In genomic region chr22:36136475-36136874, GRCh38 we compare ENCODE assay signal across 18 cellular contexts. TPM values are rescaled to one million over a fixed set of nuclear protein-coding genes. Genes with fewer than 3 reads are reported as not detected.
DNase-seq lines count a peak whose midpoint lies in the region; ATAC-seq, FAIRE-seq and TF ChIP-seq lines count a peak whose summit lies in the region.
"Had no signal": no experiment of that assay in that cellular context is flagged by ENCODE, and none has a peak within 500 bp of the region (broad histone marks: within the 10 kb centered on the region; RNA-seq: fewer than 3 reads in every experiment).

No MANE protein-coding gene starts in this region.

- H3K27me3 ChIP-seq in adipocyte (replicated peaks; ENCODE audit: control insufficient read depth, insufficient read depth, low read length) (peaks cover under 1% of the 10 kb centered on the region), stomach (peaks cover 0 to 4% (median 0%) of the 10 kb centered on the region in 3 donors), hepatocyte (peaks cover 2% of the 10 kb centered on the region)
- H3K27me3 ChIP-seq: BLaER1 treated with 17β-estradiol and CSF1 and Interleukin-3, amounts not matched to agents 10 nM and 100 nM had no signal

- TF ChIP-seq EP300 in stomach (IDR thresholded peaks at IDR 0.05), result no peak

- H3K36me3 ChIP-seq in adipocyte (ENCODE audit: control insufficient read depth, insufficient read depth, low read length, severe bottlenecking), result peaks cover 13% of the 10 kb centered on the region
- H3K36me3 ChIP-seq in stomach, result peaks cover 0 to 19% (median 15%) of the 10 kb centered on the region in 4 donors
- no peaks in the 10 kb centered on the region for H3K36me3 ChIP-seq in hepatocyte (replicated peaks; ENCODE audit: insufficient read depth, low read depth)

- no peak for TF ChIP-seq CTCF in stomach (IDR thresholded peaks at IDR 0.05)
- TF ChIP-seq CTCF in hepatocyte (IDR thresholded peaks at IDR 0.05; ENCODE audit: poor library complexity), result no peak

- peaks cover 6 to 23% (median 7%) of the 10 kb centered on the region in 3 donors for H3K36me3 Mint-ChIP-seq in immature natural killer cell

- H3K4me3 Mint-ChIP-seq in immature natural killer cell, result no peak overlapping the region
- H3K4me3 Mint-ChIP-seq: activated T-helper 17 cell treated with anti-CD3 and anti-CD28 coated beads, Interleukin-2, amount 50 U/mL, for 72 hours had no signal

- intact Hi-C loops in left cardiac atrium (cut with DNase I) (no loop called here), stomach (cut with DNase I; ENCODE audit: low total_unique reads) (no loop called here)

- peak; percentile 75 for DNase-seq in EH (ENCODE audit: low read depth)
- peak; percentile 40 for DNase-seq in adipocyte (ENCODE audit: low read depth)
- peak; percentile 58 for DNase-seq in left cardiac atrium
- DNase-seq in stomach, result no peak
- no peak for DNase-seq in immature natural killer cell
- no peak for DNase-seq in HTR-8/SVneo (ENCODE audit: insufficient read length, low spot score)
- DNase-seq in hepatocyte (ENCODE audit: low spot score), result no peak
- DNase-seq: activated CD4-positive, alpha-beta T cell treated with anti-CD3 and anti-CD28 coated beads, Interleukin-2, amount 50 U/mL, for 48 hours; DMS79 treated with DMSO at 0.1 percent for 48 hours; MM.1S; NCI-H2081; NCI-H82; SIG-M5 had no signal

- H3K27ac ChIP-seq in stomach, result peak overlapping the region in 3 of 5 donors; percentile 63 to 68 (median 64)
- H3K27ac ChIP-seq in hepatocyte, result no peak overlapping the region
- H3K27ac ChIP-seq: BLaER1 treated with 17β-estradiol and CSF1 and Interleukin-3, amounts not matched to agents 10 nM and 100 nM had no signal

- H3K27ac Mint-ChIP-seq in immature natural killer cell, result peak overlapping the region in 1 of 6 donors; percentile 4

- peak overlapping the region; percentile 57 for H3K9ac ChIP-seq in adipocyte (ENCODE audit: low read length)
- H3K9ac ChIP-seq: BLaER1 treated with 17β-estradiol and CSF1 and Interleukin-3, amounts not matched to agents 10 nM and 100 nM had no signal

- H3K4me2 ChIP-seq in hepatocyte, result no peak overlapping the region

- H3K4me3 ChIP-seq in adipocyte (ENCODE audit: low read length), result no peak overlapping the region
- no peak overlapping the region for H3K4me3 ChIP-seq in stomach
- no peak overlapping the region for H3K4me3 ChIP-seq in hepatocyte
- H3K4me3 ChIP-seq: BLaER1 treated with 17β-estradiol and CSF1 and Interleukin-3, amounts not matched to agents 10 nM and 100 nM; GM12878 had no signal

- H3K4me1 ChIP-seq in adipocyte (ENCODE audit: control insufficient read depth, insufficient read depth, low read length) (peaks cover 19% of the 10 kb centered on the region), stomach (no peaks in the 10 kb centered on the region), hepatocyte (ENCODE audit: insufficient read depth) (no peaks in the 10 kb centered on the region)

- no peaks in the 10 kb centered on the region for H3K9me3 Mint-ChIP-seq in immature natural killer cell
- H3K9me3 Mint-ChIP-seq: activated T-helper 17 cell treated with anti-CD3 and anti-CD28 coated beads, Interleukin-2, amount 50 U/mL, for 72 hours had no signal

- no peaks in the 10 kb centered on the region for H3K79me2 ChIP-seq in hepatocyte

- no peak for FAIRE-seq in HTR-8/SVneo (lab: Jason Lieb, UNC)
- FAIRE-seq: astrocyte, GM12878 had no signal

- H3K4me1 Mint-ChIP-seq in immature natural killer cell, result no peaks in the 10 kb centered on the region

- H3K9me2 ChIP-seq in hepatocyte (replicated peaks; ENCODE audit: insufficient read depth), result no peaks in the 10 kb centered on the region

- no peaks in the 10 kb centered on the region for H3K27me3 Mint-ChIP-seq in immature natural killer cell (ENCODE audit: low read depth in 3 of 3)
- H3K27me3 Mint-ChIP-seq: activated T-helper 17 cell treated with anti-CD3 and anti-CD28 coated beads, Interleukin-2, amount 50 U/mL, for 72 hours had no signal

- no peak overlapping the region for H2AFZ ChIP-seq in hepatocyte

- no peak for TF ChIP-seq POLR2A in stomach (IDR thresholded peaks at IDR 0.05)

- peak; percentile 24 to 57 for ATAC-seq in left cardiac atrium
- ATAC-seq in HG03039 (IDR thresholded peaks at IDR 0.05; ENCODE audit: unreplicated experiment), result no peak
- ATAC-seq: activated T-helper 17 cell treated with anti-CD3 and anti-CD28 coated beads, Interleukin-2, amount 50 U/mL, for 72 hours; GM12878 had no signal

- H3K9me3 ChIP-seq in adipocyte (ENCODE audit: control insufficient read depth, low read length), result no peaks in the 10 kb centered on the region
- no peaks in the 10 kb centered on the region for H3K9me3 ChIP-seq in stomach
- H3K9me3 ChIP-seq in hepatocyte (ENCODE audit: low read depth), result no peaks in the 10 kb centered on the region
- H3K9me3 ChIP-seq: BLaER1 treated with 17β-estradiol and CSF1 and Interleukin-3, amounts not matched to agents 10 nM and 100 nM had no signal

- 63 to 76% (median 73%) methylated on average over 5 of the region's 5 CpGs for WGBS in stomach, 5 donors
- 84% methylated on average over 5 of the region's 5 CpGs for WGBS in hepatocyte (ENCODE audit: low lambda C conversion rate, missing lambda C conversion rate)

- no peaks in the 10 kb centered on the region for H4K20me1 ChIP-seq in hepatocyte (ENCODE audit: insufficient read depth, poor library complexity, severe bottlenecking)

RNA-seq across cellular contexts. Expression of gene APOL3, which starts 24.1 kb away (rescaled TPM):
- 10 to 100 TPM; 32.2 to 33.3 TPM for total RNA-seq in left cardiac atrium
- 10 to 100 TPM in 3 of 5 donors, 1 to 10 TPM in 1, not detected in 1; 2.9 to 29.9 (median 17.5) TPM for total RNA-seq in stomach
- polyA plus RNA-seq in stomach, result 10 to 100 TPM; 12.1 to 20.1 (median 13.9) TPM
- 10 to 100 TPM; 32.8 to 83.5 (median 56.3) TPM for polyA plus RNA-seq in immature natural killer cell
- 1.3 and 2.7 TPM in 2 replicates for total RNA-seq in hepatocyte
- polyA plus RNA-seq in hepatocyte, result 0.79 and 2.1 TPM in 2 replicates

Comparison
In these comparisons a context has a peak if more than half of its experiments do, and no peak if none do; other contexts are left out.
1. DNase-seq: peak in EH (single experiment), adipocyte (single experiment) and left cardiac atrium (single experiment); none in stomach (single experiment), immature natural killer cell (0 of 3), HTR-8/SVneo (single experiment) and hepatocyte (single experiment).